32 cellular contexts compared by ENCODE assay signal in the genomic region with DNA sequence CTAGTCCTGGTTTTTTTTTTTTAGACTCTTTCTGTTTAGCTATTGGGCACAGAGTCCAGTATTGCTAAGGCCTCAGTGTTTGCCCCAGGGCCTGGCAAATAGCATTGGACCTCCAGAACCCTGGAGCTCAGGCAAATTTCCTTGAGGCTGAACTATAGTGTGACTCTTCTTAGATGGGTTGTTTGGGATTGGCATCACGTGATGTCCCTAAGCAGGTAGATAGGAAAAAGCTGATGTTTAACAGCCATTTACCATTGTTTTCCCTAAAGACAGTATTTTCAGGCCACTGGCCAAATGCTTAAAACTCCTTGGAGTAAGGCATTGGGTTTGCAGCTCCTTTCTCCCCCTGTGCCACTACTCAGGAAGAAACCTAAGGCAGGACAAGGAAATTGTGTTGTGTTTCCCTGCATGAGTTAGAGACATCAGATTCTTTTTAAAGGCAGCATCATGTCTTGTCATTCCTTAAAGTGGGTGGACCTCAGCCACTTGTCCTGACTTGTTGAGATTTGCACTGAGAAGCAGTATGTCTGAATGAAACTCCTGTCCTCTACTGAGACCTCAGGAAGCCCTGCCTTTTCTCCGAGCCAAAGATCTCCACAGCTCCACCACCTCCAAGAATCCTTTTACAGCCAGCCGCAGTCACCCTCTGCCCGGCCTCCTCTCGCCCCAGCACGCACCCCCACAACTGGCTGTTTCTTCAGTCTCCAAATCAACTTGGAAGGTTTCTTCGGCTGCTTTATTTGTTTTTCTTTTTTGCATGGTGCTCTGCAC. TPM values are rescaled to one million over a fixed set of nuclear protein-coding genes. Genes with fewer than 3 reads are reported as not detected.
DNase-seq lines count a peak whose midpoint lies in the region; ATAC-seq, FAIRE-seq and TF ChIP-seq lines count a peak whose summit lies in the region.
"Had no signal": no experiment of that assay in that cellular context is flagged by ENCODE, and none has a peak within 500 bp of the region (broad histone marks: within the 10 kb centered on the region; RNA-seq: fewer than 3 reads in every experiment).

No MANE protein-coding gene starts in this region.

- DNase-seq in Karpas-422 (peak; percentile 73), bronchial epithelial cell (ENCODE audit: low read depth) (peak; percentile 98), mesothelial cell of epicardium (ENCODE audit: low spot score in 2 of 2, unreplicated experiment in 2 of 2) (no peak), GM12892 (ENCODE audit: insufficient read length) (no peak), NAMALWA (ENCODE audit: low spot score) (no peak)
- no peak for DNase-seq in stimulated activated naive B cell treated with anti-CD40 and anti-IgM and Interleukin-4, amounts not matched to agents 10 μg/mL and 1 μg/mL and 100 μg/mL, for 72 hours
- DNase-seq in effector CD8-positive, alpha-beta T cell (lab: John Stamatoyannopoulos, UW) = no peak
- DNase-seq: activated CD4-positive, alpha-beta T cell treated with anti-CD3 and anti-CD28 coated beads, Interleukin-2, amount 50 U/mL, for 48 hours; activated T-cell treated with anti-CD3 and anti-CD28 coated beads, Interleukin-2, amount 50 U/mL, for 48 hours; CD8-positive, alpha-beta T cell; colonic mucosa; effector memory CD8-positive, alpha-beta T cell; EL; H7; lower lobe of right lung; mucosa of descending colon; NCI-H146; OCI-M1; ovary; SK-N-SH; spleen; stimulated activated CD8-positive, alpha-beta memory T cell treated with anti-CD3 and anti-CD28 coated beads, Interleukin-4, amount 100 ng/mL, for 48 hours; stimulated activated naive CD8-positive, alpha-beta T cell treated with anti-CD3 and anti-CD28 coated beads, Interleukin-15, amount 100 ng/mL, for 72 hours; T-helper 17 cell had no signal

- peaks cover 4% of the 10 kb centered on the region for H3K9me3 Mint-ChIP-seq in mesothelial cell of epicardium
- peaks cover 0 to 2% of the 10 kb centered on the region in 2 donors for H3K9me3 Mint-ChIP-seq in stimulated activated naive B cell treated with anti-CD40 and anti-IgM and Interleukin-4, amounts not matched to agents 10 μg/mL and 1 μg/mL and 100 μg/mL, for 72 hours
- H3K9me3 Mint-ChIP-seq: CD8-positive, alpha-beta T cell; effector memory CD8-positive, alpha-beta T cell; natural killer cell treated with Interleukin-12 subunit alpha and Interleukin-12 subunit beta and Interleukin-15 and Interleukin-18, amount 100 ng/mL, for 72 hours; stimulated activated naive CD8-positive, alpha-beta T cell treated with anti-CD3 and anti-CD28 coated beads, Interleukin-15, amount 100 ng/mL, for 72 hours had no signal

- no peaks in the 10 kb centered on the region for H3K27me3 Mint-ChIP-seq in mesothelial cell of epicardium (ENCODE audit: low read depth)
- no peaks in the 10 kb centered on the region for H3K27me3 Mint-ChIP-seq in stimulated activated naive B cell treated with anti-CD40 and anti-IgM and Interleukin-4, amounts not matched to agents 10 μg/mL and 1 μg/mL and 100 μg/mL, for 72 hours
- H3K27me3 Mint-ChIP-seq: B cell; stimulated activated naive CD8-positive, alpha-beta T cell treated with anti-CD3 and anti-CD28 coated beads, Interleukin-15, amount 100 ng/mL, for 72 hours had no signal

- ATAC-seq in stimulated activated naive B cell treated with anti-CD40 and anti-IgM and Interleukin-4, amounts not matched to agents 10 μg/mL and 1 μg/mL and 100 μg/mL, for 72 hours (replicated peaks) = no peak
- no peak for ATAC-seq in GM18517 (IDR thresholded peaks at IDR 0.05; ENCODE audit: unreplicated experiment)
- ATAC-seq: CD8-positive, alpha-beta T cell; effector memory CD8-positive, alpha-beta T cell; lower lobe of right lung; mucosa of descending colon; natural killer cell treated with Interleukin-12 subunit alpha and Interleukin-12 subunit beta and Interleukin-15 and Interleukin-18, amount 100 ng/mL, for 72 hours; stimulated activated naive CD8-positive, alpha-beta T cell treated with anti-CD3 and anti-CD28 coated beads, Interleukin-15, amount 100 ng/mL, for 72 hours; T-helper 17 cell had no signal

- H3K9ac ChIP-seq in Karpas-422 (ENCODE audit: low read length) = peak overlapping the region; percentile 63
- H3K9ac ChIP-seq: SK-N-SH had no signal

- no peaks in the 10 kb centered on the region for H3K79me2 ChIP-seq in Karpas-422 (ENCODE audit: low read length)

- H2AFZ ChIP-seq in Karpas-422 (ENCODE audit: low read length) = peak overlapping the region; percentile 73

- FAIRE-seq in bronchial epithelial cell (lab: Jason Lieb, UNC) = peak; percentile 76
- FAIRE-seq in GM12892 (lab: Jason Lieb, UNC) = no peak
- FAIRE-seq: frontal cortex, GM18507, GM19239 had no signal

- H3K36me3 ChIP-seq in Karpas-422 (ENCODE audit: insufficient read depth, low read length) (no peaks in the 10 kb centered on the region), bronchial epithelial cell (ENCODE audit: control insufficient read depth, insufficient read depth, low read length) (no peaks in the 10 kb centered on the region)
- H3K36me3 ChIP-seq: ascending aorta, colonic mucosa, lower lobe of right lung, ovary, spleen, vagina had no signal

- TF ChIP-seq POLR2A in GM12892 (IDR thresholded peaks at IDR 0.05; ENCODE audit: low read depth, low read length) = no peak

- H3K4me3 ChIP-seq in Karpas-422 (ENCODE audit: low read length) = peak overlapping the region; percentile 43; the same call in 1 of the 2 replicates
- H3K4me3 ChIP-seq in bronchial epithelial cell (ENCODE audit: low read depth, low read length) = peak overlapping the region; percentile 2
- H3K4me3 ChIP-seq: ascending aorta, colonic mucosa, lower lobe of right lung, mucosa of descending colon, ovary, spleen, vagina had no signal

- H3K27ac ChIP-seq in Karpas-422 (ENCODE audit: low read length) = peak overlapping the region; percentile 93
- H3K27ac ChIP-seq: ascending aorta, colonic mucosa, lower lobe of right lung, ovary, spleen, vagina had no signal

- H3K4me3 Mint-ChIP-seq in mesothelial cell of epicardium = no peak overlapping the region
- no peak overlapping the region for H3K4me3 Mint-ChIP-seq in stimulated activated naive B cell treated with anti-CD40 and anti-IgM and Interleukin-4, amounts not matched to agents 10 μg/mL and 1 μg/mL and 100 μg/mL, for 72 hours
- H3K4me3 Mint-ChIP-seq: B cell; CD8-positive, alpha-beta T cell; effector memory CD8-positive, alpha-beta T cell; natural killer cell treated with Interleukin-12 subunit alpha and Interleukin-12 subunit beta and Interleukin-15 and Interleukin-18, amount 100 ng/mL, for 72 hours; stimulated activated naive CD8-positive, alpha-beta T cell treated with anti-CD3 and anti-CD28 coated beads, Interleukin-15, amount 100 ng/mL, for 72 hours; T-helper 17 cell had no signal

- H3K9me3 ChIP-seq in Karpas-422 (ENCODE audit: low read length) = no peaks in the 10 kb centered on the region
- H3K9me3 ChIP-seq: ascending aorta, colonic mucosa, lower lobe of right lung, mucosa of descending colon, ovary, SK-N-SH, spleen, vagina had no signal

- H3K9me2 ChIP-seq in Karpas-422 (replicated peaks; ENCODE audit: insufficient read depth, low read length) = no peaks in the 10 kb centered on the region
- H3K9me2 ChIP-seq: SK-N-SH had no signal

- H3K27ac Mint-ChIP-seq in mesothelial cell of epicardium = peak overlapping the region; percentile 57
- peak overlapping the region; percentile 69 for H3K27ac Mint-ChIP-seq in stimulated activated naive B cell treated with anti-CD40 and anti-IgM and Interleukin-4, amounts not matched to agents 10 μg/mL and 1 μg/mL and 100 μg/mL, for 72 hours
- H3K27ac Mint-ChIP-seq: B cell; CD8-positive, alpha-beta T cell; effector memory CD8-positive, alpha-beta T cell; natural killer cell treated with Interleukin-12 subunit alpha and Interleukin-12 subunit beta and Interleukin-15 and Interleukin-18, amount 100 ng/mL, for 72 hours; stimulated activated naive CD8-positive, alpha-beta T cell treated with anti-CD3 and anti-CD28 coated beads, Interleukin-15, amount 100 ng/mL, for 72 hours; T-helper 17 cell had no signal

- H3K4me1 ChIP-seq in Karpas-422 (ENCODE audit: low read length) = peaks cover 86% of the 10 kb centered on the region
- H3K4me1 ChIP-seq: colonic mucosa, lower lobe of right lung had no signal

- H3K27me3 ChIP-seq in Karpas-422 (ENCODE audit: low read length) (no peaks in the 10 kb centered on the region), bronchial epithelial cell (ENCODE audit: control insufficient read depth, insufficient read depth, low read length) (no peaks in the 10 kb centered on the region)
- H3K27me3 ChIP-seq: ascending aorta, colonic mucosa, ovary, spleen, vagina had no signal

- peaks cover 12% of the 10 kb centered on the region for H3K4me1 Mint-ChIP-seq in mesothelial cell of epicardium
- H3K4me1 Mint-ChIP-seq in stimulated activated naive B cell treated with anti-CD40 and anti-IgM and Interleukin-4, amounts not matched to agents 10 μg/mL and 1 μg/mL and 100 μg/mL, for 72 hours = peaks cover 14 to 29% of the 10 kb centered on the region in 2 donors
- H3K4me1 Mint-ChIP-seq: stimulated activated naive CD8-positive, alpha-beta T cell treated with anti-CD3 and anti-CD28 coated beads, Interleukin-15, amount 100 ng/mL, for 72 hours; T-helper 17 cell had no signal

- no peaks in the 10 kb centered on the region for H4K20me1 ChIP-seq in Karpas-422 (ENCODE audit: insufficient read depth, low read depth, low read length)

- no peak for TF ChIP-seq CTCF in bronchial epithelial cell (IDR thresholded peaks at IDR 0.05; ENCODE audit: insufficient read depth, low read length, severe bottlenecking)
- no peak for TF ChIP-seq CTCF in mesothelial cell of epicardium (IDR thresholded peaks at IDR 0.05; ENCODE audit: unreplicated experiment)

- H3K4me2 ChIP-seq in Karpas-422 (ENCODE audit: low read depth, low read length, poor library complexity, severe bottlenecking) = peak overlapping the region; percentile 68
- H3K4me2 ChIP-seq: SK-N-SH had no signal

- no peaks in the 10 kb centered on the region for H3K36me3 Mint-ChIP-seq in mesothelial cell of epicardium
- H3K36me3 Mint-ChIP-seq in stimulated activated naive B cell treated with anti-CD40 and anti-IgM and Interleukin-4, amounts not matched to agents 10 μg/mL and 1 μg/mL and 100 μg/mL, for 72 hours = no peaks in the 10 kb centered on the region
- H3K36me3 Mint-ChIP-seq: CD8-positive, alpha-beta T cell; natural killer cell treated with Interleukin-12 subunit alpha and Interleukin-12 subunit beta and Interleukin-15 and Interleukin-18, amount 100 ng/mL, for 72 hours had no signal

RNA-seq across cellular contexts. Expression of a gene that starts 46.2 kb away (rescaled TPM):
- total RNA-seq in Karpas-422 (2014; rRNA removed; shearing (Covaris generic); ENCODE audit: low replicate concordance) = 28.1 and 36.4 TPM in 2 replicates
- total RNA-seq in bronchial epithelial cell = 141 and 239 TPM in 2 replicates
- 5.1 to 5.5 TPM (median 5.4 TPM) in 3 replicates for total RNA-seq in mesothelial cell of epicardium
- not detected for polyA plus RNA-seq in GM12892 (2012; ENCODE audit: missing spikeins)

Comparison
In these comparisons a context has a peak if more than half of its experiments do, and no peak if none do; other contexts are left out.
1. DNase-seq: peak in Karpas-422 (single experiment) and bronchial epithelial cell (single experiment); none in mesothelial cell of epicardium (0 of 2), stimulated activated naive B cell treated with anti-CD40 and anti-IgM and Interleukin-4, amounts not matched to agents 10 μg/mL and 1 μg/mL and 100 μg/mL, for 72 hours (single experiment), GM12892 (single experiment), NAMALWA (single experiment) and effector CD8-positive, alpha-beta T cell (single experiment).